8 cellular contexts compared by ENCODE assay signal in genomic region chr9:107484117-107484723, GRCh38. TPM values are rescaled to one million over a fixed set of nuclear protein-coding genes. Genes with fewer than 3 reads are reported as not detected.
DNase-seq lines count a peak whose midpoint lies in the region; ATAC-seq and TF ChIP-seq lines count a peak whose summit lies in the region.

No MANE protein-coding gene starts in this region.

- no peaks in the 10 kb centered on the region for H3K79me2 ChIP-seq in Loucy (ENCODE audit: insufficient read depth, low read length)

- TF ChIP-seq CTCF in Loucy (conservative IDR thresholded peaks at IDR 0.05; ENCODE audit: low read length) (peak; percentile 37), ovary (IDR thresholded peaks at IDR 0.05) (peak in 2 of 3 donors; percentile 42 to 68)

- DNase-seq in AG08396 (ENCODE audit: low spot score) (peak; percentile 49), SHP77 (lab: John Stamatoyannopoulos, UW) (peak; percentile 48 to 68), fibroblast of peridontal ligament (ENCODE audit: extremely low read depth) (peak; percentile 95), ovary (peak in 1 of 5 donors; percentile 41), activated gamma-delta T cell (lab: John Stamatoyannopoulos, UW) (no peak)

- WGBS in ovary, 3 donors, result 48 to 51% (median 48%) methylated on average over 4 of the region's 4 CpGs

- no peaks in the 10 kb centered on the region for H3K9me2 ChIP-seq in Loucy (replicated peaks; ENCODE audit: low read depth, low read length)

- no peak for TF ChIP-seq POLR2A in ovary (IDR thresholded peaks at IDR 0.05)

- H3K4me3 ChIP-seq in Loucy (ENCODE audit: low read length, poor library complexity, severe bottlenecking) (no peak overlapping the region), ovary (no peak overlapping the region)

- intact Hi-C loops in ovary (cut with DNase I), result loop anchor here in 2 of 4 donors (10.0 kb wide), 3 partner anchors 661 to 951 kb away; no protein-coding TSS in a partner anchor

- no peaks in the 10 kb centered on the region for H3K4me1 ChIP-seq in Loucy (ENCODE audit: insufficient read depth, low read length, poor library complexity, severe bottlenecking)
- no peaks in the 10 kb centered on the region for H3K4me1 ChIP-seq in ovary (ENCODE audit: insufficient read depth)

- H3K9ac ChIP-seq in Loucy (ENCODE audit: low read depth, low read length, poor library complexity, severe bottlenecking), result no peak overlapping the region

- H3K4me2 ChIP-seq in Loucy (ENCODE audit: low read depth, low read length, poor library complexity, severe bottlenecking), result no peak overlapping the region

- H4K20me1 ChIP-seq in Loucy (ENCODE audit: insufficient read depth, low read length, poor library complexity, severe bottlenecking), result no peaks in the 10 kb centered on the region

- no peaks in the 10 kb centered on the region for H3K36me3 ChIP-seq in Loucy (ENCODE audit: insufficient read depth, low read length)
- H3K36me3 ChIP-seq in ovary, result no peaks in the 10 kb centered on the region

- H3K27ac ChIP-seq in ovary, result no peak overlapping the region

- H2AFZ ChIP-seq in Loucy (ENCODE audit: low read length), result no peak overlapping the region

- H3F3A ChIP-seq in Loucy (ENCODE audit: low read depth), result no peaks in the 10 kb centered on the region

- ATAC-seq in GM18868 (IDR thresholded peaks at IDR 0.05; ENCODE audit: unreplicated experiment), result peak; percentile 70
- ATAC-seq in GM19452 (IDR thresholded peaks at IDR 0.05; ENCODE audit: unreplicated experiment), result no peak

- H3K27me3 ChIP-seq in Loucy (ENCODE audit: insufficient read depth, low read length, poor library complexity, severe bottlenecking) (no peaks in the 10 kb centered on the region), ovary (no peaks in the 10 kb centered on the region)

- no peak for TF ChIP-seq EP300 in ovary (IDR thresholded peaks at IDR 0.05)

- no peaks in the 10 kb centered on the region for H3K9me3 ChIP-seq in Loucy (ENCODE audit: insufficient read depth, low read depth, low read length)
- no peaks in the 10 kb centered on the region for H3K9me3 ChIP-seq in ovary

RNA-seq across cellular contexts. Expression of gene KLF4, which starts 5.3 kb away (rescaled TPM):
- total RNA-seq in ovary, result 100 to 1,000 TPM in 2 of 7 donors, 10 to 100 TPM in 5; 29.2 to 138 (median 71.2) TPM
- polyA plus RNA-seq in ovary, result 10 to 100 TPM; 30.1 to 40.7 TPM
